ENCODE assay signal across 20 cellular contexts in genomic region chr6:3261518-3261820, GRCh38. TPM values are rescaled to one million over a fixed set of nuclear protein-coding genes. Genes with fewer than 3 reads are reported as not detected.
DNase-seq lines count a peak whose midpoint lies in the region; ATAC-seq, FAIRE-seq and TF ChIP-seq lines count a peak whose summit lies in the region.
"Had no signal": no experiment of that assay in that cellular context is flagged by ENCODE, and none has a peak within 500 bp of the region (broad histone marks: within the 10 kb centered on the region; RNA-seq: fewer than 3 reads in every experiment).

No MANE protein-coding gene starts in this region.

- no peak for DNase-seq in MCF 10A (ENCODE audit: unreplicated experiment)
- no peak for DNase-seq in mammary epithelial cell
- DNase-seq in T-cell: no peak
- DNase-seq in mesendoderm: no peak
- DNase-seq in neuronal stem cell (ENCODE audit: low spot score): no peak
- no peak for DNase-seq in posterior cingulate gyrus
- no peak for DNase-seq in pancreas
- DNase-seq: brain microvascular endothelial cell; DMS79; dorsolateral prefrontal cortex; GOT3; left colon; MM.1S; NCI-H1930; NCI-H524; sigmoid colon; stimulated activated CD4-positive, alpha-beta T cell treated with anti-CD3 and anti-CD28 coated beads, Interleukin-4, amount 100 ng/mL, for 24 hours had no signal

- ATAC-seq in T-cell (replicated peaks in 1 of 4) (no peak), pancreas (no peak)
- ATAC-seq in stimulated activated memory B cell treated with anti-CD40 and anti-IgM and Interleukin-4, amounts not matched to agents 10 μg/mL and 1 μg/mL and 100 μg/mL, for 72 hours: no peak
- ATAC-seq: activated CD4-positive, CD25-positive, alpha-beta regulatory T cell treated with anti-CD3 and anti-CD28 coated beads, Interleukin-2, amount 50 U/mL, for 24 hours; left colon had no signal

- H3K27me3 Mint-ChIP-seq in MCF 10A (ENCODE audit: insufficient read depth, unreplicated experiment) (no peaks in the 10 kb centered on the region), T-cell (peaks cover 0 to 3% of the 10 kb centered on the region in 2 donors)
- peaks cover 7% of the 10 kb centered on the region for H3K27me3 Mint-ChIP-seq in stimulated activated memory B cell treated with anti-CD40 and anti-IgM and Interleukin-4, amounts not matched to agents 10 μg/mL and 1 μg/mL and 100 μg/mL, for 72 hours

- H3K36me3 ChIP-seq in mammary epithelial cell (ENCODE audit: insufficient read depth, low read length): peaks cover 6% of the 10 kb centered on the region
- peaks cover 3% of the 10 kb centered on the region for H3K36me3 ChIP-seq in mesendoderm (ENCODE audit: control insufficient read depth, insufficient read depth, low read length)
- H3K36me3 ChIP-seq in neuronal stem cell (replicated peaks in 1 of 2; ENCODE audit: control insufficient read depth in 2 of 2, insufficient read depth in 2 of 2, low read length in 2 of 2): peaks cover 16 to 58% of the 10 kb centered on the region in 2 donors
- peaks cover 0 to 6% (median 5%) of the 10 kb centered on the region in 3 donors for H3K36me3 ChIP-seq in pancreas

- no peak overlapping the region for H3K4me3 Mint-ChIP-seq in MCF 10A (ENCODE audit: unreplicated experiment)
- peak overlapping the region; percentile 91 to 94 (median 93) for H3K4me3 Mint-ChIP-seq in T-cell
- H3K4me3 Mint-ChIP-seq in stimulated activated memory B cell treated with anti-CD40 and anti-IgM and Interleukin-4, amounts not matched to agents 10 μg/mL and 1 μg/mL and 100 μg/mL, for 72 hours: no peak overlapping the region

- no peaks in the 10 kb centered on the region for H4K20me1 ChIP-seq in mammary epithelial cell (ENCODE audit: insufficient read depth, low read length)

- no peak overlapping the region for H4K91ac ChIP-seq in neuronal stem cell (ENCODE audit: low read depth, low read length, poor library complexity)

- no peak overlapping the region for H2AFZ ChIP-seq in mammary epithelial cell (ENCODE audit: low read depth, low read length)
- H2AFZ ChIP-seq in neuronal stem cell (ENCODE audit: low read length): no peak overlapping the region
- H2AFZ ChIP-seq: hepatocyte had no signal

- no peak overlapping the region for H3K23ac ChIP-seq in mesendoderm (ENCODE audit: low read length)
- H3K23ac ChIP-seq in neuronal stem cell (ENCODE audit: low read depth, low read length, poor library complexity): no peak overlapping the region

- POLR2A ChIA-PET in MCF 10A (lab: Yijun Ruan, JAX): interaction anchor here (0.9 to 1.2 kb wide), 3 partner anchors 9 to 757 kb away, joined by 3 read pairs; no protein-coding TSS in a partner anchor
- POLR2A ChIA-PET in T-cell (lab: Charles Lee): no interaction called here

- H2BK5ac ChIP-seq in mesendoderm (ENCODE audit: low read length) (no peak overlapping the region), neuronal stem cell (ENCODE audit: low read length) (no peak overlapping the region)

- H3K9me3 ChIP-seq in mammary epithelial cell (replicated peaks; ENCODE audit: insufficient read depth, low read length) (no peaks in the 10 kb centered on the region), neuronal stem cell (replicated peaks in 1 of 2; ENCODE audit: control insufficient read depth in 2 of 2, insufficient read depth in 1 of 2, low read depth in 1 of 2, low read length in 2 of 2) (no peaks in the 10 kb centered on the region), pancreas (no peaks in the 10 kb centered on the region)
- H3K9me3 ChIP-seq: sigmoid colon had no signal

- H3K4ac ChIP-seq in mesendoderm (ENCODE audit: low read depth, low read length): no peak overlapping the region
- no peak overlapping the region for H3K4ac ChIP-seq in neuronal stem cell (ENCODE audit: low read length)

- H3K4me2 ChIP-seq in mammary epithelial cell (ENCODE audit: insufficient read depth, low read depth, low read length) (no peak overlapping the region), mesendoderm (ENCODE audit: low read length) (no peak overlapping the region), neuronal stem cell (ENCODE audit: insufficient read depth, low read length, poor library complexity, severe bottlenecking) (no peak overlapping the region)

- FAIRE-seq in pancreas (lab: Jason Lieb, UNC): no peak

- peaks cover 12% of the 10 kb centered on the region for H3K4me1 ChIP-seq in mammary epithelial cell (ENCODE audit: insufficient read depth, low read length)
- peaks cover 3% of the 10 kb centered on the region for H3K4me1 ChIP-seq in mesendoderm (ENCODE audit: control insufficient read depth, low read depth, low read length)
- H3K4me1 ChIP-seq in neuronal stem cell (ENCODE audit: control insufficient read depth in 2 of 2, insufficient read depth in 1 of 2, low read depth in 1 of 2, low read length in 2 of 2): peaks cover 0 to 10% of the 10 kb centered on the region in 2 donors
- peaks cover 0 to 16% (median 7%) of the 10 kb centered on the region in 3 donors for H3K4me1 ChIP-seq in pancreas

- H2BK120ac ChIP-seq in mesendoderm (ENCODE audit: low read depth, low read length): no peak overlapping the region
- no peak overlapping the region for H2BK120ac ChIP-seq in neuronal stem cell (ENCODE audit: low read depth, low read length)

- no peaks in the 10 kb centered on the region for H3K9me3 Mint-ChIP-seq in MCF 10A (ENCODE audit: unreplicated experiment)
- H3K9me3 Mint-ChIP-seq in T-cell: no peaks in the 10 kb centered on the region
- H3K9me3 Mint-ChIP-seq in stimulated activated memory B cell treated with anti-CD40 and anti-IgM and Interleukin-4, amounts not matched to agents 10 μg/mL and 1 μg/mL and 100 μg/mL, for 72 hours: no peaks in the 10 kb centered on the region

- H3K79me2 ChIP-seq in mammary epithelial cell (ENCODE audit: insufficient read depth, low read length): peaks cover 73% of the 10 kb centered on the region
- H3K79me2 ChIP-seq in mesendoderm (ENCODE audit: control insufficient read depth, insufficient read depth, low read length): peaks cover 60% of the 10 kb centered on the region

- no peak overlapping the region for H3K56ac ChIP-seq in mesendoderm (ENCODE audit: low read length)

- H3K9ac ChIP-seq in mammary epithelial cell (ENCODE audit: insufficient read depth, low read length) (no peak overlapping the region), mesendoderm (ENCODE audit: low read length) (peak overlapping the region; percentile 31), neuronal stem cell (ENCODE audit: low read depth, low read length, poor library complexity) (no peak overlapping the region)

- BruUV-seq in MCF 10A (replicated peaks; lab: Mats Ljungman, UMichigan) (no TSS peak), mammary epithelial cell (replicated peaks; lab: Mats Ljungman, UMichigan) (no TSS peak)

- H3K4me1 Mint-ChIP-seq in MCF 10A (ENCODE audit: insufficient read depth, unreplicated experiment) (peaks cover 8% of the 10 kb centered on the region), T-cell (peaks cover 45 to 56% (median 55%) of the 10 kb centered on the region in 3 donors)
- peaks cover 45% of the 10 kb centered on the region for H3K4me1 Mint-ChIP-seq in stimulated activated memory B cell treated with anti-CD40 and anti-IgM and Interleukin-4, amounts not matched to agents 10 μg/mL and 1 μg/mL and 100 μg/mL, for 72 hours

- no peaks in the 10 kb centered on the region for H3K27me3 ChIP-seq in mammary epithelial cell (ENCODE audit: insufficient read depth, low read length)
- no peaks in the 10 kb centered on the region for H3K27me3 ChIP-seq in mesendoderm (ENCODE audit: insufficient read depth, low read length, poor library complexity)
- H3K27me3 ChIP-seq in neuronal stem cell (ENCODE audit: control insufficient read depth in 3 of 3, insufficient read depth in 3 of 3, low read depth in 1 of 3, low read length in 3 of 3): peaks cover 0 to 3% (median 0%) of the 10 kb centered on the region in 3 experiments
- no peaks in the 10 kb centered on the region for H3K27me3 ChIP-seq in pancreas
- H3K27me3 ChIP-seq: brain microvascular endothelial cell, dorsolateral prefrontal cortex, hepatocyte, sigmoid colon had no signal

- dilution Hi-C loops in mammary epithelial cell (cut with HindIII; ENCODE audit: low sequenced_read_pairs): no loop called here

- H3K27ac ChIP-seq in mammary epithelial cell (ENCODE audit: insufficient read depth, low read depth, low read length): no peak overlapping the region
- no peak overlapping the region for H3K27ac ChIP-seq in mesendoderm (ENCODE audit: low read depth, low read length)
- no peak overlapping the region for H3K27ac ChIP-seq in neuronal stem cell (replicated peaks; ENCODE audit: low read length)
- peak overlapping the region in 1 of 4 donors; percentile 3 for H3K27ac ChIP-seq in pancreas
- H3K27ac ChIP-seq: brain microvascular endothelial cell, dorsolateral prefrontal cortex, hepatocyte, sigmoid colon had no signal

- no peak for TF ChIP-seq CTCF in MCF 10A (IDR thresholded peaks at IDR 0.05; ENCODE audit: unreplicated experiment)
- no peak for TF ChIP-seq CTCF in mammary epithelial cell (conservative IDR thresholded peaks at IDR 0.05 in 1 of 2, IDR thresholded peaks at IDR 0.05 in 1 of 2; ENCODE audit: extremely low read depth in 1 of 2, insufficient read depth in 1 of 2, low read depth in 1 of 2, low read length in 2 of 2)
- TF ChIP-seq CTCF in pancreas (IDR thresholded peaks at IDR 0.05): no peak

- H3K36me3 Mint-ChIP-seq in MCF 10A (ENCODE audit: insufficient read depth, unreplicated experiment) (peaks cover 23% of the 10 kb centered on the region), T-cell (peaks cover 9% of the 10 kb centered on the region)
- H3K36me3 Mint-ChIP-seq in stimulated activated memory B cell treated with anti-CD40 and anti-IgM and Interleukin-4, amounts not matched to agents 10 μg/mL and 1 μg/mL and 100 μg/mL, for 72 hours: peaks cover 31% of the 10 kb centered on the region

- H3K4me3 ChIP-seq in mammary epithelial cell (replicated peaks in 1 of 3; ENCODE audit: insufficient read depth in 1 of 3, low read depth in 2 of 3, low read length in 3 of 3) (no peak overlapping the region), mesendoderm (ENCODE audit: low read length) (no peak overlapping the region), neuronal stem cell (ENCODE audit: low read length in 2 of 2) (no peak overlapping the region), pancreas (no peak overlapping the region)
- H3K4me3 ChIP-seq: hepatocyte, sigmoid colon had no signal

- in situ Hi-C loops in mammary epithelial cell (cut with MboI; ENCODE audit: low sequenced_read_pairs in 2 of 2): no loop called here

- H2BK12ac ChIP-seq in neuronal stem cell (ENCODE audit: low read length): no peak overlapping the region

- H3K18ac ChIP-seq in mesendoderm (ENCODE audit: low read length): no peak overlapping the region
- no peak overlapping the region for H3K18ac ChIP-seq in neuronal stem cell (ENCODE audit: low read length)

- H4K5ac ChIP-seq in mesendoderm (ENCODE audit: low read length): no peak overlapping the region

- CTCF ChIA-PET in MCF 10A (lab: Yijun Ruan, JAX): interaction anchor here (0.8 to 2.2 kb wide), 4 partner anchors 10 to 135 kb away, joined by 4 to 12 read pairs (median 6); no protein-coding TSS in a partner anchor
- CTCF ChIA-PET in mammary epithelial cell (lab: Charles Lee; ENCODE audit: low non-redundant PET): no interaction called here
- CTCF ChIA-PET in T-cell (lab: Charles Lee): interaction anchor here in 1 of 2 donors (0.6 to 1.2 kb wide), 2 partner anchors 101 to 134 kb away, joined by 3 to 15 read pairs; no protein-coding TSS in a partner anchor

- H2BK15ac ChIP-seq in mesendoderm (replicated peaks; ENCODE audit: low read depth) (no peak overlapping the region), neuronal stem cell (ENCODE audit: low read length) (no peak overlapping the region)

- no peak overlapping the region for H3K14ac ChIP-seq in neuronal stem cell (ENCODE audit: low read length)

- H3K79me1 ChIP-seq in mesendoderm (ENCODE audit: low read length): peaks cover 18% of the 10 kb centered on the region
- H3K79me1 ChIP-seq in neuronal stem cell (ENCODE audit: low read depth, low read length): peaks cover 18% of the 10 kb centered on the region

- H3K27ac Mint-ChIP-seq in MCF 10A (ENCODE audit: low read depth, unreplicated experiment) (peak overlapping the region; percentile 64), T-cell (peak overlapping the region in 1 of 2 donors; percentile 22)
- H3K27ac Mint-ChIP-seq in stimulated activated memory B cell treated with anti-CD40 and anti-IgM and Interleukin-4, amounts not matched to agents 10 μg/mL and 1 μg/mL and 100 μg/mL, for 72 hours: peak overlapping the region; percentile 59

- H4K8ac ChIP-seq in mesendoderm (ENCODE audit: low read depth, low read length) (no peak overlapping the region), neuronal stem cell (ENCODE audit: low read depth, low read length) (no peak overlapping the region)

- whole genome bisulfite sequencing in mammary epithelial cell (ENCODE audit: low coverage, missing lambda C conversion rate): 68% methylated on average over 6 of the region's 6 CpGs
- no CpG with 5 or more reads among the region's 6 CpGs for WGBS in mesendoderm (ENCODE audit: extremely low coverage, insufficient coverage, low lambda C conversion rate)
- no CpG with 5 or more reads among the region's 6 CpGs for WGBS in neuronal stem cell (ENCODE audit: extremely low coverage in 2 of 2, insufficient read length in 2 of 2, insufficient replicate concordance in 1 of 2), 2 donors
- 36 to 43% methylated on average over 6 of the region's 6 CpGs for WGBS in pancreas, 2 donors

- H2AK5ac ChIP-seq in mesendoderm (ENCODE audit: low read length): no peak overlapping the region
- H2AK5ac ChIP-seq in neuronal stem cell (ENCODE audit: low read depth, low read length): no peak overlapping the region

- intact Hi-C loops in MCF 10A (cut with micrococcal nuclease): no loop called here
- intact Hi-C loops in mammary epithelial cell (cut with micrococcal nuclease): no loop called here
- intact Hi-C loops in posterior cingulate gyrus (cut with DNase I): no loop called here
- intact Hi-C loops in pancreas (cut with DNase I): no loop called here

RNA-seq across cellular contexts. Expression of gene PSMG4, which starts 2.7 kb away (rescaled TPM):
- total RNA-seq in MCF 10A (2022): 27.9 and 40.0 TPM in 2 replicates
- total RNA-seq in mammary epithelial cell: 10 to 100 TPM; 14.3 to 29.9 TPM
- 26.1 TPM for polyA plus RNA-seq in mammary epithelial cell
- 6.7 TPM for polyA minus RNA-seq in mammary epithelial cell
- 10 to 100 TPM; 18.8 to 42.6 (median 33.6) TPM for total RNA-seq in T-cell
- polyA plus RNA-seq in mesendoderm (2013, experiment 1 of 2): 53.4 TPM
- 51.8 TPM for polyA plus RNA-seq in mesendoderm (2013, experiment 2 of 2)
- polyA plus RNA-seq in neuronal stem cell (2013, experiment 1 of 2): 24.7 TPM
- 24.4 TPM for polyA plus RNA-seq in neuronal stem cell (2013, experiment 2 of 2)
- 10 to 100 TPM; 10.6 to 18.0 (median 15.5) TPM for total RNA-seq in pancreas
- 10 to 100 TPM; 23.7 to 40.5 TPM for polyA plus RNA-seq in pancreas

RNA-seq across cellular contexts. Expression of gene TUBB2B, which starts 34.0 kb away (rescaled TPM):
- total RNA-seq in MCF 10A (2022): 0.47 and 0.54 TPM in 2 replicates
- total RNA-seq in mammary epithelial cell: 10 to 100 TPM in 1 of 2 donors, 1 to 10 TPM in 1; 3.1 to 31.8 TPM
- polyA plus RNA-seq in mammary epithelial cell: 5.7 TPM
- polyA minus RNA-seq in mammary epithelial cell: 3.5 TPM
- total RNA-seq in T-cell: 1 to 10 TPM in 2 of 5 donors, under 1 TPM in 2, not detected in 1; 0.46 to 1.2 (median 0.87) TPM
- 1,328 TPM for polyA plus RNA-seq in mesendoderm (2013, experiment 1 of 2)
- polyA plus RNA-seq in mesendoderm (2013, experiment 2 of 2): 1,392 TPM
- 370 TPM for polyA plus RNA-seq in neuronal stem cell (2013, experiment 1 of 2)
- polyA plus RNA-seq in neuronal stem cell (2013, experiment 2 of 2): 372 TPM
- 10 to 100 TPM in 2 of 6 donors, 1 to 10 TPM in 4; 1.9 to 17.6 (median 5.7) TPM for total RNA-seq in pancreas
- 1 to 10 TPM; 3.8 to 6.1 TPM for polyA plus RNA-seq in pancreas

Comparison
In these comparisons a context has a peak if more than half of its experiments do, and no peak if none do; other contexts are left out.
1. H3K4me3 Mint-ChIP-seq: peak in T-cell (3 of 3); none in MCF 10A (single experiment) and stimulated activated memory B cell treated with anti-CD40 and anti-IgM and Interleukin-4, amounts not matched to agents 10 μg/mL and 1 μg/mL and 100 μg/mL, for 72 hours (single experiment).